In genomic region chr1:93758842-93759515, GRCh38 we compare ENCODE assay signal across 8 cellular contexts.
DNase-seq lines count a peak whose midpoint lies in the region; ATAC-seq, FAIRE-seq and TF ChIP-seq lines count a peak whose summit lies in the region.

No MANE protein-coding gene starts in this region.

- H3K36me3 Mint-ChIP-seq in endodermal cell (ENCODE audit: low read depth), result no peaks in the 10 kb centered on the region

- no peaks in the 10 kb centered on the region for H3K36me3 ChIP-seq in endodermal cell (ENCODE audit: control insufficient read depth, insufficient read depth, low read length)
- H3K36me3 ChIP-seq in pancreas, result no peaks in the 10 kb centered on the region
- H3K36me3 ChIP-seq in ascending aorta, result no peaks in the 10 kb centered on the region

- POLR2A ChIA-PET in RWPE1 (lab: Yijun Ruan, JAX; ENCODE audit: low non-redundant PET), result no interaction called here

- CTCF ChIA-PET in RWPE1 (lab: Yijun Ruan, JAX), result interaction anchor here (0.6 kb wide), 2 partner anchors 113 to 134 kb away, joined by 3 read pairs; no protein-coding TSS in a partner anchor

- H3K9me3 Mint-ChIP-seq in endodermal cell, result no peaks in the 10 kb centered on the region

- H3K27ac ChIP-seq in RWPE1 (peak overlapping the region; percentile 37), endodermal cell (ENCODE audit: low read depth, low read length) (no peak overlapping the region), pancreas (no peak overlapping the region), ascending aorta (no peak overlapping the region)

- intact Hi-C loops in pancreas (cut with DNase I) (no loop called here), ascending aorta (cut with DNase I) (no loop called here)

- H3K27me3 ChIP-seq in endodermal cell (ENCODE audit: control insufficient read depth, insufficient read depth, low read length, poor library complexity, severe bottlenecking) (peaks cover 15% of the 10 kb centered on the region), pancreas (no peaks in the 10 kb centered on the region), ascending aorta (no peaks in the 10 kb centered on the region)

- no peak overlapping the region for H3K27ac Mint-ChIP-seq in endodermal cell

- H3K4me3 Mint-ChIP-seq in endodermal cell, result no peak overlapping the region

- peaks cover 10% of the 10 kb centered on the region for H3K4me1 Mint-ChIP-seq in endodermal cell

- H3K4me3 ChIP-seq in endodermal cell (ENCODE audit: low read length) (no peak overlapping the region), pancreas (no peak overlapping the region), ascending aorta (no peak overlapping the region)

- ATAC-seq in pancreas, result peak in 3 of 4 donors; percentile 35 to 64 (median 45)
- ATAC-seq in HG03442 (IDR thresholded peaks at IDR 0.05; ENCODE audit: unreplicated experiment), result no peak
- ATAC-seq in GM19463 (IDR thresholded peaks at IDR 0.05; ENCODE audit: unreplicated experiment), result no peak

- TF ChIP-seq CTCF in RWPE1 (conservative IDR thresholded peaks at IDR 0.05; ENCODE audit: low read depth) (no peak), endodermal cell (conservative IDR thresholded peaks at IDR 0.05) (peak; percentile 19), pancreas (IDR thresholded peaks at IDR 0.05) (no peak), ascending aorta (IDR thresholded peaks at IDR 0.05) (no peak)

- peaks cover 1% of the 10 kb centered on the region for H3K4me1 ChIP-seq in endodermal cell (ENCODE audit: control insufficient read depth, insufficient read depth, low read length)
- no peaks in the 10 kb centered on the region for H3K4me1 ChIP-seq in pancreas
- H3K4me1 ChIP-seq in ascending aorta, result peaks cover 0 to 3% of the 10 kb centered on the region in 2 donors

- no peak for FAIRE-seq in pancreas (lab: Jason Lieb, UNC)

- DNase-seq in HT1080 (ENCODE audit: low read depth), result peak; percentile 91
- no peak for DNase-seq in RWPE1 (ENCODE audit: low spot score)
- no peak for DNase-seq in endodermal cell
- no peak for DNase-seq in pancreas
- no peak for DNase-seq in NCI-H1417 (lab: John Stamatoyannopoulos, UW)
- no peak for DNase-seq in ascending aorta (ENCODE audit: low spot score in 2 of 2)

- H3K27me3 Mint-ChIP-seq in endodermal cell (ENCODE audit: insufficient read depth), result peaks cover 27% of the 10 kb centered on the region

- H3K9me3 ChIP-seq in endodermal cell (ENCODE audit: control insufficient read depth, low read length), result no peaks in the 10 kb centered on the region
- no peaks in the 10 kb centered on the region for H3K9me3 ChIP-seq in pancreas
- no peaks in the 10 kb centered on the region for H3K9me3 ChIP-seq in ascending aorta

- WGBS in endodermal cell (ENCODE audit: insufficient coverage in 1 of 2, insufficient read length in 1 of 2), 2 experiments, result 91% methylated on average over 6 to 7 of the region's 7 CpGs
- WGBS in pancreas, 2 donors, result 67 to 70% methylated on average over 7 of the region's 7 CpGs

- H3K9ac ChIP-seq in endodermal cell (ENCODE audit: extremely low read depth, low read length, poor library complexity, severe bottlenecking), result no peak overlapping the region

Comparison
In these comparisons a context has a peak if more than half of its experiments do, and no peak if none do; other contexts are left out.
1. ATAC-seq: peak in pancreas (3 of 4); none in HG03442 (single experiment) and GM19463 (single experiment).